ENCODE assay signal across 14 cellular contexts in the genomic region with DNA sequence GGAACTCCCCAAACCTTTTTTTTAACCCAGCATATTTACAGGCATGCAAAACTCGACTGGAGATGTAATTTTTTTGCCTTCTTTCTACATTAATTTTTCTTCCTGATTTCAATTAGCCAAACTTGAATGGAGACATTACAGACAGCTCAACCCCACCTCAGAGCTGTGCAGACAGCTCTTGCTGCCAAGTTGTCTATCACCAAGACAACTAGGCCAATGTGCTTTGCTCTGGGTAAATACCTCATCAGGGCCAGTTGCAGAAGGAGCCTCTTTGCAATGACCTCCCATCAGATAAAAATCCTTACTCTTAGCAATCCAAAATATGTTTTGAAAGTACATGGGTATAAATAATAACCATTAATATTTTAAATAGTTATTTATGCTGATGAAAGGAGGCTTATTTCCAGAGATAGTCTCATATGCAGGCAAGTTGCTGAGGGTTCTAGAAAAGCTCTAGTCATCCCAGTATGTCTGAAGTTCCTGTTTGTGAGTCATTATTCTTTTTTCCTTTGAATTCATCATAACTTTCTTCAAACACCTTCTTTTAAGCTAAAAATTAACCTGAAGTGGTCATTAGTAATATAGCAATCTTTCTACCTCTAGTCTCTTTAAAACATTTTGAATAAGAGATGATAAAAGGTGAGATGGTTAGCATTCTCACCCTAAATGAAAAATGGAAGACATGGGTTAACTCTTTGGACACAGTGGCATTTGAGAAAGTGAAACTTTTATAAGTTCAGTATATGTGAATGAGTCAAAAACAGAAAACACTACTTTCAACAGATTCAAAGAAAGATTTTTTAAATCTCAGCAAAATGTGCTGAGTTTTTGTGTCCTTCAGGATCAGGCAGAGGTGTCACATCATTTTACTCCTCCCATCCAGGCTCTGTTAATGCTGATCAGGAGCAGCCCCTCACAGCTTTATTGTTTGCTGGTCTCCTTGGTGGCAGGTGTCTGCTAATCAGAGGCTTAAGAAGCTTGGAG.
A peak's percentile ranks its signal among the peaks of the same experiment; 100 is the strongest.
DNase-seq lines count a peak whose midpoint lies in the region; ATAC-seq and TF ChIP-seq lines count a peak whose summit lies in the region.
"Had no signal": no experiment of that assay in that cellular context is flagged by ENCODE, and none has a peak within 500 bp of the region (broad histone marks: within the 10 kb centered on the region; RNA-seq: fewer than 3 reads in every experiment).

No MANE protein-coding gene starts in this region.

- H3K27ac Mint-ChIP-seq in activated T-cell treated with anti-CD3 and anti-CD28 coated beads, Interleukin-2, amount 50 U/mL, for 24 hours = peak overlapping the region; percentile 94
- no peak overlapping the region for H3K27ac Mint-ChIP-seq in stimulated activated naive B cell treated with anti-CD40 and anti-IgM and Interleukin-4, amounts not matched to agents 10 μg/mL and 1 μg/mL and 100 μg/mL, for 72 hours
- no peak overlapping the region for H3K27ac Mint-ChIP-seq in WTC11

- H3K27me3 Mint-ChIP-seq in activated T-cell treated with anti-CD3 and anti-CD28 coated beads, Interleukin-2, amount 50 U/mL, for 24 hours = peaks cover 33% of the 10 kb centered on the region
- H3K27me3 Mint-ChIP-seq in stimulated activated naive B cell treated with anti-CD40 and anti-IgM and Interleukin-4, amounts not matched to agents 10 μg/mL and 1 μg/mL and 100 μg/mL, for 72 hours = no peaks in the 10 kb centered on the region
- H3K27me3 Mint-ChIP-seq in WTC11 (ENCODE audit: low read depth) = no peaks in the 10 kb centered on the region

- H3K9me3 Mint-ChIP-seq in activated T-cell treated with anti-CD3 and anti-CD28 coated beads, Interleukin-2, amount 50 U/mL, for 24 hours = no peaks in the 10 kb centered on the region
- H3K9me3 Mint-ChIP-seq in stimulated activated naive B cell treated with anti-CD40 and anti-IgM and Interleukin-4, amounts not matched to agents 10 μg/mL and 1 μg/mL and 100 μg/mL, for 72 hours = no peaks in the 10 kb centered on the region
- H3K9me3 Mint-ChIP-seq in WTC11 = no peaks in the 10 kb centered on the region

- no peak for TF ChIP-seq CTCF in WTC11 (IDR thresholded peaks at IDR 0.05)

- no peak for DNase-seq in activated T-cell treated with anti-CD3 and anti-CD28 coated beads, Interleukin-2, amount 50 U/mL, for 24 hours
- DNase-seq in activated T-cell treated with anti-CD3 and anti-CD28 coated beads for 4 hours = no peak
- DNase-seq in stimulated activated naive B cell treated with anti-CD40 and anti-IgM and Interleukin-4, amounts not matched to agents 10 μg/mL and 1 μg/mL and 100 μg/mL, for 72 hours = no peak
- no peak for DNase-seq in SKM-1 treated with dmso at 0.1 percent for 144 hours (lab: John Stamatoyannopoulos, UW; ENCODE audit: unreplicated experiment)
- DNase-seq in WTC11 (ENCODE audit: low spot score) = no peak
- no peak for DNase-seq in T-helper 9 cell
- DNase-seq: ACHN; activated effector memory CD4-positive, alpha-beta T cell treated with Interleukin-2 at 50 U/mL for 16 hours; central memory CD4-positive, alpha-beta T cell; NCI-H1048; NCI-H526; WERI-Rb-1 had no signal

- ATAC-seq in HG02588 (IDR thresholded peaks at IDR 0.05; ENCODE audit: unreplicated experiment) = peak; percentile 73
- peak; percentile 72 for ATAC-seq in HG03565 (IDR thresholded peaks at IDR 0.05; ENCODE audit: unreplicated experiment)
- peak; percentile 34 to 85 for ATAC-seq in stimulated activated naive B cell treated with anti-CD40 and anti-IgM and Interleukin-4, amounts not matched to agents 10 μg/mL and 1 μg/mL and 100 μg/mL, for 72 hours (replicated peaks)
- ATAC-seq in WTC11 = no peak

- CTCF ChIA-PET in WTC11 (lab: Charles Lee) = no interaction called here

- no peaks in the 10 kb centered on the region for H3K36me3 Mint-ChIP-seq in activated T-cell treated with anti-CD3 and anti-CD28 coated beads, Interleukin-2, amount 50 U/mL, for 24 hours (ENCODE audit: low read depth)
- H3K36me3 Mint-ChIP-seq in stimulated activated naive B cell treated with anti-CD40 and anti-IgM and Interleukin-4, amounts not matched to agents 10 μg/mL and 1 μg/mL and 100 μg/mL, for 72 hours = no peaks in the 10 kb centered on the region
- no peaks in the 10 kb centered on the region for H3K36me3 Mint-ChIP-seq in WTC11

- peaks cover 9% of the 10 kb centered on the region for H3K4me1 Mint-ChIP-seq in activated T-cell treated with anti-CD3 and anti-CD28 coated beads, Interleukin-2, amount 50 U/mL, for 24 hours (ENCODE audit: low read depth)
- H3K4me1 Mint-ChIP-seq in stimulated activated naive B cell treated with anti-CD40 and anti-IgM and Interleukin-4, amounts not matched to agents 10 μg/mL and 1 μg/mL and 100 μg/mL, for 72 hours = no peaks in the 10 kb centered on the region
- peaks cover 3% of the 10 kb centered on the region for H3K4me1 Mint-ChIP-seq in WTC11

- POLR2A ChIA-PET in WTC11 (lab: Charles Lee) = no interaction called here

- no peak overlapping the region for H3K4me3 Mint-ChIP-seq in activated T-cell treated with anti-CD3 and anti-CD28 coated beads, Interleukin-2, amount 50 U/mL, for 24 hours
- no peak overlapping the region for H3K4me3 Mint-ChIP-seq in stimulated activated naive B cell treated with anti-CD40 and anti-IgM and Interleukin-4, amounts not matched to agents 10 μg/mL and 1 μg/mL and 100 μg/mL, for 72 hours
- H3K4me3 Mint-ChIP-seq in WTC11 = no peak overlapping the region

TF ChIP-seq in WTC11, 78 proteins besides CTCF, POLR2A, EP300 and RAD21:
- no peak for TF ChIP-seq ZNF263 (CRISPR knock-in tag; IDR thresholded peaks at IDR 0.05; ENCODE audit: low read depth)
- TF ChIP-seq, protein P1, sequence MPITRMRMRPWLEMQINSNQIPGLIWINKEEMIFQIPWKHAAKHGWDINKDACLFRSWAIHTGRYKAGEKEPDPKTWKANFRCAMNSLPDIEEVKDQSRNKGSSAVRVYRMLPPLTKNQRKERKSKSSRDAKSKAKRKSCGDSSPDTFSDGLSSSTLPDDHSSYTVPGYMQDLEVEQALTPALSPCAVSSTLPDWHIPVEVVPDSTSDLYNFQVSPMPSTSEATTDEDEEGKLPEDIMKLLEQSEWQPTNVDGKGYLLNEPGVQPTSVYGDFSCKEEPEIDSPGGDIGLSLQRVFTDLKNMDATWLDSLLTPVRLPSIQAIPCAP (CRISPR knock-in tag; IDR thresholded peaks at IDR 0.05) = no peak
- no peak for TF ChIP-seq ZNF232 (CRISPR knock-in tag; IDR thresholded peaks at IDR 0.05)
- TF ChIP-seq, protein P2, sequence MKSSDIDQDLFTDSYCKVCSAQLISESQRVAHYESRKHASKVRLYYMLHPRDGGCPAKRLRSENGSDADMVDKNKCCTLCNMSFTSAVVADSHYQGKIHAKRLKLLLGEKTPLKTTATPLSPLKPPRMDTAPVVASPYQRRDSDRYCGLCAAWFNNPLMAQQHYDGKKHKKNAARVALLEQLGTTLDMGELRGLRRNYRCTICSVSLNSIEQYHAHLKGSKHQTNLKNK (CRISPR knock-in tag; IDR thresholded peaks at IDR 0.05) = no peak
- TF ChIP-seq ZNF396 (CRISPR knock-in tag; IDR thresholded peaks at IDR 0.05; ENCODE audit: borderline replicate concordance) = no peak
- TF ChIP-seq NFATC4 (CRISPR knock-in tag; IDR thresholded peaks at IDR 0.05) = no peak
- no peak for TF ChIP-seq RELA (CRISPR knock-in tag; IDR thresholded peaks at IDR 0.05; ENCODE audit: borderline replicate concordance)
